ENCODE assay signal across 21 cellular contexts in the genomic region with DNA sequence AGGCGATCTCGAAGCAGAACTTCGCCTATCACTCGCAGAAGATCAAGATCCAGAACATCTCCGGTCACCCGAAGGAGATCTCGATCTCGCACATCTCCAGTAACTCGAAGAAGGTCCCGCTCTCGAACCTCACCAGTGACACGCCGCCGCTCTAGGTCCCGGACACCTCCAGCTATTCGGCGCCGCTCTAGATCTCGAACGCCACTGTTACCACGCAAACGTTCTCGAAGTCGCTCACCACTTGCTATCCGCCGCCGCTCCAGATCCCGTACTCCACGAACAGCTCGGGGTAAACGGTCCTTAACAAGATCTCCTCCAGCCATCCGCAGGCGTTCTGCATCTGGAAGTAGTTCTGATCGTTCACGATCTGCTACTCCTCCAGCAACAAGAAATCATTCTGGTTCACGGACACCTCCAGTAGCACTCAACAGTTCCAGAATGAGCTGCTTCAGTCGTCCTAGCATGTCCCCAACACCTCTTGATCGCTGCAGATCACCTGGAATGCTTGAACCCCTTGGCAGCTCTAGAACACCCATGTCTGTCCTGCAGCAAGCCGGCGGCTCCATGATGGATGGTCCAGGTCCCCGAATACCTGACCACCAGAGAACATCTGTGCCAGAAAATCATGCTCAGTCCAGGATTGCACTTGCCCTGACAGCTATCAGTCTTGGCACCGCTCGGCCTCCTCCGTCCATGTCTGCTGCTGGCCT. TPM values are rescaled to one million over a fixed set of nuclear protein-coding genes. Genes with fewer than 3 reads are reported as not detected.
DNase-seq lines count a peak whose midpoint lies in the region; ATAC-seq and TF ChIP-seq lines count a peak whose summit lies in the region.
"Had no signal": no experiment of that assay in that cellular context is flagged by ENCODE, and none has a peak within 500 bp of the region (broad histone marks: within the 10 kb centered on the region; RNA-seq: fewer than 3 reads in every experiment).

No MANE protein-coding gene starts in this region.

- peak overlapping the region in 5 of 8 donors; percentile 13 to 88 (median 64) for H3K27ac Mint-ChIP-seq in CD8-positive, alpha-beta memory T cell
- peak overlapping the region; percentile 36 for H3K27ac Mint-ChIP-seq in activated naive CD8-positive, alpha-beta T cell treated with anti-CD3 and anti-CD28 coated beads, Interleukin-2, amount 10 ng/mL, durations not matched to agents 7 days and 5 days
- H3K27ac Mint-ChIP-seq in memory B cell: peak overlapping the region; percentile 76
- H3K27ac Mint-ChIP-seq: activated CD4-positive, alpha-beta memory T cell treated with anti-CD3 and anti-CD28 coated beads, Interleukin-2, amount 10 ng/mL, durations not matched to agents 7 days and 5 days; GM23338 had no signal

- peak overlapping the region in 2 of 7 donors; percentile 15 to 42 for H3K4me3 Mint-ChIP-seq in CD8-positive, alpha-beta memory T cell
- H3K4me3 Mint-ChIP-seq in activated naive CD8-positive, alpha-beta T cell treated with anti-CD3 and anti-CD28 coated beads, Interleukin-2, amount 10 ng/mL, durations not matched to agents 7 days and 5 days: no peak overlapping the region
- H3K4me3 Mint-ChIP-seq in memory B cell: no peak overlapping the region
- H3K4me3 Mint-ChIP-seq: activated CD4-positive, alpha-beta memory T cell treated with anti-CD3 and anti-CD28 coated beads, Interleukin-2, amount 10 ng/mL, durations not matched to agents 7 days and 5 days; GM23338 had no signal

- H3K4me1 Mint-ChIP-seq in CD8-positive, alpha-beta memory T cell: peaks cover 24 to 36% (median 30%) of the 10 kb centered on the region in 3 donors
- H3K4me1 Mint-ChIP-seq in activated naive CD8-positive, alpha-beta T cell treated with anti-CD3 and anti-CD28 coated beads, Interleukin-2, amount 10 ng/mL, durations not matched to agents 7 days and 5 days: no peaks in the 10 kb centered on the region
- peaks cover 14% of the 10 kb centered on the region for H3K4me1 Mint-ChIP-seq in memory B cell

- H3K4me3 ChIP-seq in BLaER1 treated with 17β-estradiol and CSF1 and Interleukin-3, amounts not matched to agents 10 nM and 100 nM: no peak overlapping the region
- H3K4me3 ChIP-seq in CD8-positive, alpha-beta memory T cell (ENCODE audit: low read length): no peak overlapping the region
- H3K4me3 ChIP-seq: GM23338, left ventricle myocardium inferior had no signal

- POLR2A ChIA-PET in CD8-positive, alpha-beta memory T cell (lab: Charles Lee): no interaction called here
- POLR2A ChIA-PET in activated naive CD8-positive, alpha-beta T cell treated with anti-CD3 and anti-CD28 coated beads, Interleukin-2, amount 10 ng/mL, durations not matched to agents 7 days and 5 days (lab: Charles Lee): interaction anchor here (2.0 kb wide), 1 partner anchor 13 kb away, joined by 5 read pairs; no protein-coding TSS in a partner anchor

- H3K36me3 Mint-ChIP-seq in CD8-positive, alpha-beta memory T cell: peaks cover 18 to 99% (median 43%) of the 10 kb centered on the region in 3 donors
- peaks cover 47% of the 10 kb centered on the region for H3K36me3 Mint-ChIP-seq in activated naive CD8-positive, alpha-beta T cell treated with anti-CD3 and anti-CD28 coated beads, Interleukin-2, amount 10 ng/mL, durations not matched to agents 7 days and 5 days
- peaks cover 63% of the 10 kb centered on the region for H3K36me3 Mint-ChIP-seq in memory B cell

- H3K36me3 ChIP-seq in BLaER1 treated with 17β-estradiol and CSF1 and Interleukin-3, amounts not matched to agents 10 nM and 100 nM: peaks cover 99 to 100% (median 100%) of the 10 kb centered on the region in 11 experiments
- H3K36me3 ChIP-seq in CD8-positive, alpha-beta memory T cell (ENCODE audit: insufficient read depth, low read length): peaks cover 98% of the 10 kb centered on the region

- H3K27ac ChIP-seq in BLaER1 treated with 17β-estradiol and CSF1 and Interleukin-3, amounts not matched to agents 10 nM and 100 nM: no peak overlapping the region
- no peak overlapping the region for H3K27ac ChIP-seq in CD8-positive, alpha-beta memory T cell (ENCODE audit: low read depth, low read length)
- H3K27ac ChIP-seq in foreskin keratinocyte: no peak overlapping the region
- H3K27ac ChIP-seq: left ventricle myocardium inferior, parathyroid adenoma, VCaP had no signal

- H4K20me1 ChIP-seq in BLaER1 treated with 17β-estradiol and CSF1 and Interleukin-3, amounts not matched to agents 10 nM and 100 nM: peaks cover 99 to 100% (median 100%) of the 10 kb centered on the region in 11 experiments

- CTCF ChIA-PET in CD8-positive, alpha-beta memory T cell (lab: Charles Lee): no interaction called here

- no peak for DNase-seq in CD8-positive, alpha-beta memory T cell
- no peak for DNase-seq in activated naive CD8-positive, alpha-beta T cell treated with anti-CD3 and anti-CD28 coated beads, Interleukin-2, amount 10 ng/mL, durations not matched to agents 7 days and 5 days
- DNase-seq in memory B cell (ENCODE audit: low spot score in 2 of 2) (no peak), foreskin keratinocyte (no peak)
- DNase-seq: activated CD4-positive, alpha-beta memory T cell treated with anti-CD3 and anti-CD28 coated beads, Interleukin-2, amount 10 ng/mL, durations not matched to agents 7 days and 5 days; amniotic stem cell; caudate nucleus; left ventricle myocardium inferior; NCI-H1417; NCI-H526 treated with DMSO at 0.1 percent for 48 hours; OCI-M1; stimulated activated naive CD8-positive, alpha-beta T cell treated with anti-CD3 and anti-CD28 coated beads, Interleukin-15, Interleukin-2, amounts not matched to agents 100 U/mL and 50 U/mL, for 24 hours; trophoblast cell had no signal

- peaks cover 30 to 52% (median 38%) of the 10 kb centered on the region in 10 experiments for H3K4me1 ChIP-seq in BLaER1 treated with 17β-estradiol and CSF1 and Interleukin-3, amounts not matched to agents 10 nM and 100 nM
- no peaks in the 10 kb centered on the region for H3K4me1 ChIP-seq in CD8-positive, alpha-beta memory T cell (ENCODE audit: insufficient read depth, low read length)
- H3K4me1 ChIP-seq in foreskin keratinocyte: peaks cover 11% of the 10 kb centered on the region
- H3K4me1 ChIP-seq: parathyroid adenoma had no signal

- no peak for ATAC-seq in activated naive CD8-positive, alpha-beta T cell treated with anti-CD3 and anti-CD28 coated beads, Interleukin-2, amount 10 ng/mL, durations not matched to agents 7 days and 5 days (ENCODE audit: low read depth)
- ATAC-seq in memory B cell (ENCODE audit: low read depth) (no peak), GM18520 (IDR thresholded peaks at IDR 0.05; ENCODE audit: unreplicated experiment) (no peak), HG03354 (IDR thresholded peaks at IDR 0.05; ENCODE audit: poor library complexity, severe bottlenecking, unreplicated experiment) (no peak), foreskin keratinocyte (no peak)
- ATAC-seq: GM23338; stimulated activated naive CD8-positive, alpha-beta T cell treated with anti-CD3 and anti-CD28 coated beads, Interleukin-15, Interleukin-2, amounts not matched to agents 100 U/mL and 50 U/mL, for 24 hours had no signal

- no peaks in the 10 kb centered on the region for H3K9me3 Mint-ChIP-seq in CD8-positive, alpha-beta memory T cell
- no peaks in the 10 kb centered on the region for H3K9me3 Mint-ChIP-seq in activated naive CD8-positive, alpha-beta T cell treated with anti-CD3 and anti-CD28 coated beads, Interleukin-2, amount 10 ng/mL, durations not matched to agents 7 days and 5 days
- H3K9me3 Mint-ChIP-seq in memory B cell: no peaks in the 10 kb centered on the region
- H3K9me3 Mint-ChIP-seq: activated CD4-positive, alpha-beta memory T cell treated with anti-CD3 and anti-CD28 coated beads, Interleukin-2, amount 10 ng/mL, durations not matched to agents 7 days and 5 days had no signal

- H3K4me2 ChIP-seq in BLaER1 treated with 17β-estradiol and CSF1 and Interleukin-3, amounts not matched to agents 10 nM and 100 nM: peak overlapping the region in 8 of 11 experiments; percentile 48 to 83 (median 66); a peak in 11 of 22 replicates
- H3K4me2 ChIP-seq: GM23338 had no signal

- H3K9ac ChIP-seq in BLaER1 treated with 17β-estradiol and CSF1 and Interleukin-3, amounts not matched to agents 10 nM and 100 nM: peak overlapping the region in 4 of 11 experiments; percentile 24 to 52 (median 32); a peak in 3 of 22 replicates
- H3K9ac ChIP-seq: parathyroid adenoma had no signal

- peaks cover 0 to 6% of the 10 kb centered on the region in 2 donors for H3K27me3 Mint-ChIP-seq in CD8-positive, alpha-beta memory T cell
- no peaks in the 10 kb centered on the region for H3K27me3 Mint-ChIP-seq in activated naive CD8-positive, alpha-beta T cell treated with anti-CD3 and anti-CD28 coated beads, Interleukin-2, amount 10 ng/mL, durations not matched to agents 7 days and 5 days
- no peaks in the 10 kb centered on the region for H3K27me3 Mint-ChIP-seq in memory B cell
- H3K27me3 Mint-ChIP-seq: activated CD4-positive, alpha-beta memory T cell treated with anti-CD3 and anti-CD28 coated beads, Interleukin-2, amount 10 ng/mL, durations not matched to agents 7 days and 5 days had no signal

- H3K27me3 ChIP-seq in BLaER1 treated with 17β-estradiol and CSF1 and Interleukin-3, amounts not matched to agents 10 nM and 100 nM: no peaks in the 10 kb centered on the region
- H3K27me3 ChIP-seq in CD8-positive, alpha-beta memory T cell (ENCODE audit: insufficient read depth, low read length, poor library complexity, severe bottlenecking): no peaks in the 10 kb centered on the region
- no peaks in the 10 kb centered on the region for H3K27me3 ChIP-seq in foreskin keratinocyte

- no peaks in the 10 kb centered on the region; a peak in 2 of 22 replicates for H3K9me3 ChIP-seq in BLaER1 treated with 17β-estradiol and CSF1 and Interleukin-3, amounts not matched to agents 10 nM and 100 nM (replicated peaks in 1 of 11)
- H3K9me3 ChIP-seq in CD8-positive, alpha-beta memory T cell (ENCODE audit: low read length): no peaks in the 10 kb centered on the region
- H3K9me3 ChIP-seq: left ventricle myocardium inferior had no signal

- no peak for TF ChIP-seq CTCF in foreskin keratinocyte (conservative IDR thresholded peaks at IDR 0.05)

RNA-seq across cellular contexts. Expression of a gene that starts 10.5 kb away (rescaled TPM):
- total RNA-seq in CD8-positive, alpha-beta memory T cell: 100 to 1,000 TPM; 322 to 338 TPM
- polyA plus RNA-seq in CD8-positive, alpha-beta memory T cell: 274 TPM
- 100 to 1,000 TPM; 205 to 210 TPM for total RNA-seq in activated naive CD8-positive, alpha-beta T cell treated with anti-CD3 and anti-CD28 coated beads, Interleukin-2, amount 10 ng/mL, durations not matched to agents 7 days and 5 days
- total RNA-seq in foreskin keratinocyte: 270 and 285 TPM in 2 replicates
- polyA plus RNA-seq in foreskin keratinocyte: 561 and 595 TPM in 2 replicates

RNA-seq across cellular contexts. Expression of a gene that starts 14.1 kb away (rescaled TPM):
- 100 to 1,000 TPM; 517 to 529 TPM for total RNA-seq in CD8-positive, alpha-beta memory T cell
- 130 TPM for polyA plus RNA-seq in CD8-positive, alpha-beta memory T cell
- total RNA-seq in activated naive CD8-positive, alpha-beta T cell treated with anti-CD3 and anti-CD28 coated beads, Interleukin-2, amount 10 ng/mL, durations not matched to agents 7 days and 5 days: 100 to 1,000 TPM; 740 to 773 TPM
- total RNA-seq in foreskin keratinocyte: 149 and 160 TPM in 2 replicates
- 294 and 299 TPM in 2 replicates for polyA plus RNA-seq in foreskin keratinocyte

RNA-seq across cellular contexts. Expression of a gene that starts 20.8 kb away (rescaled TPM):
- total RNA-seq in CD8-positive, alpha-beta memory T cell: under 1 TPM; 0.15 to 0.22 TPM
- polyA plus RNA-seq in CD8-positive, alpha-beta memory T cell: not detected
- under 1 TPM; 0.17 to 0.36 TPM for total RNA-seq in activated naive CD8-positive, alpha-beta T cell treated with anti-CD3 and anti-CD28 coated beads, Interleukin-2, amount 10 ng/mL, durations not matched to agents 7 days and 5 days
- not detected in 2 replicates for total RNA-seq in foreskin keratinocyte
- polyA plus RNA-seq in foreskin keratinocyte: not detected in 2 replicates
- total RNA-seq: activated CD4-positive, alpha-beta memory T cell treated with anti-CD3 and anti-CD28 coated beads, Interleukin-2, amount 10 ng/mL, durations not matched to agents 7 days and 5 days; left ventricle myocardium inferior; T-helper 1 cell treated with Interleukin-12 subunit alpha and Interleukin-12 subunit beta and Interleukin-4 antibody, amounts not matched to agents 30 ng/mL and 1 ng/mL, for 36 hours had no signal
- polyA plus RNA-seq: esophagus had no signal

RNA-seq across cellular contexts. Expression of a gene that starts 31.7 kb away (rescaled TPM):
- not detected for total RNA-seq in CD8-positive, alpha-beta memory T cell
- not detected for polyA plus RNA-seq in CD8-positive, alpha-beta memory T cell
- not detected for total RNA-seq in activated naive CD8-positive, alpha-beta T cell treated with anti-CD3 and anti-CD28 coated beads, Interleukin-2, amount 10 ng/mL, durations not matched to agents 7 days and 5 days
- total RNA-seq in foreskin keratinocyte: not detected in 2 replicates
- not detected in 2 replicates for polyA plus RNA-seq in foreskin keratinocyte
- total RNA-seq: activated CD4-positive, alpha-beta memory T cell treated with anti-CD3 and anti-CD28 coated beads, Interleukin-2, amount 10 ng/mL, durations not matched to agents 7 days and 5 days; GM23338; left ventricle myocardium inferior; T-helper 1 cell treated with Interleukin-12 subunit alpha and Interleukin-12 subunit beta and Interleukin-4 antibody, amounts not matched to agents 30 ng/mL and 1 ng/mL, for 36 hours had no signal
- polyA plus RNA-seq: esophagus, GM23338 had no signal

RNA-seq across cellular contexts. Expression of a gene that starts 46.6 kb away (rescaled TPM):
- 1 to 10 TPM; 1.3 to 1.6 TPM for total RNA-seq in CD8-positive, alpha-beta memory T cell
- not detected for polyA plus RNA-seq in CD8-positive, alpha-beta memory T cell
- 1 to 10 TPM; 1.9 to 2.2 TPM for total RNA-seq in activated naive CD8-positive, alpha-beta T cell treated with anti-CD3 and anti-CD28 coated beads, Interleukin-2, amount 10 ng/mL, durations not matched to agents 7 days and 5 days
- 0.21 and 0.31 TPM in 2 replicates for total RNA-seq in foreskin keratinocyte
- polyA plus RNA-seq in foreskin keratinocyte: 0.20 and 0.25 TPM in 2 replicates
